ENCODE assay signal across 8 cellular contexts in the genomic region with DNA sequence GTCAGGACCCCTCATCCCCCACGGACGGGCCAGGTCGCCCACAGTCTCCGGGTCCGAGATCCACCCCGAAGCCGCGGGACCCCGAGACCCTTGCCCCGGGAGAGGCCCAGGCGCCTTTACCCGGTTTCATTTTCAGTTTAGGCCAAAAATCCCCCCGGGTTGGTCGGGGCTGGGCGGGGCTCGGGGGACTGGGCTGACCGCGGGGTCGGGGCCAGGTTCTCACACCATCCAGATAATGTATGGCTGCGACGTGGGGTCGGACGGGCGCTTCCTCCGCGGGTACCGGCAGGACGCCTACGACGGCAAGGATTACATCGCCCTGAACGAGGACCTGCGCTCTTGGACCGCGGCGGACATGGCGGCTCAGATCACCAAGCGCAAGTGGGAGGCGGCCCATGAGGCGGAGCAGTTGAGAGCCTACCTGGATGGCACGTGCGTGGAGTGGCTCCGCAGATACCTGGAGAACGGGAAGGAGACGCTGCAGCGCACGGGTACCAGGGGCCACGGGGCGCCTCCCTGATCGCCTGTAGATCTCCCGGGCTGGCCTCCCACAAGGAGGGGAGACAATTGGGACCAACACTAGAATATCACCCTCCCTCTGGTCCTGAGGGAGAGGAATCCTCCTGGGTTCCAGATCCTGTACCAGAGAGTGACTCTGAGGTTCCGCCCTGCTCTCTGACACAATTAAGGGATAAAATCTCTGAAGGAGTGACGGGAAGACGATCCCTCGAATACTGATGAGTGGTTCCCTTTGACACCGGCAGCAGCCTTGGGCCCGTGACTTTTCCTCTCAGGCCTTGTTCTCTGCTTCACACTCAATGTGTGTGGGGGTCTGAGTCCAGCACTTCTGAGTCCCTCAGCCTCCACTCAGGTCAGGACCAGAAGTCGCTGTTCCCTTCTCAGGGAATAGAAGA. TPM values are rescaled to one million over a fixed set of nuclear protein-coding genes. Genes with fewer than 3 reads are reported as not detected.
A peak's percentile ranks its signal among the peaks of the same experiment; 100 is the strongest.
DNase-seq lines count a peak whose midpoint lies in the region; ATAC-seq, FAIRE-seq and TF ChIP-seq lines count a peak whose summit lies in the region.

No MANE protein-coding gene starts in this region.

- FAIRE-seq in bronchial epithelial cell (lab: Jason Lieb, UNC), result no peak

- H3K9ac ChIP-seq in MM.1S (ENCODE audit: low read length), result peak overlapping the region; percentile 74; the same call in 1 of the 2 replicates

- DNase-seq in MM.1S (no peak), bronchial epithelial cell (ENCODE audit: low read depth) (peak; percentile 10), memory B cell (ENCODE audit: low spot score in 2 of 2) (peak in 1 of 2 donors; percentile 41), thyroid gland (no peak), SW480 (ENCODE audit: low spot score) (no peak), NCI-H226 (no peak)

- ATAC-seq in GM19023 (IDR thresholded peaks at IDR 0.05; ENCODE audit: unreplicated experiment) (peak; percentile 18), memory B cell (ENCODE audit: low read depth) (peak; percentile 3), GM19395 (IDR thresholded peaks at IDR 0.05; ENCODE audit: unreplicated experiment) (no peak)

- H3K4me3 ChIP-seq in MM.1S (ENCODE audit: low read length) (peak overlapping the region; percentile 72), bronchial epithelial cell (ENCODE audit: low read depth, low read length) (peak overlapping the region; percentile 90), thyroid gland (replicated peaks in 1 of 3) (peak overlapping the region in 1 of 3 donors; percentile 71)

- H4K20me1 ChIP-seq in MM.1S (ENCODE audit: insufficient read depth, low read length), result no peaks in the 10 kb centered on the region

- H3K4me2 ChIP-seq in MM.1S (ENCODE audit: low read depth, low read length), result peak overlapping the region; percentile 63

- peaks cover 20% of the 10 kb centered on the region for H3K79me2 ChIP-seq in MM.1S (ENCODE audit: low read length)

- 31 to 48% methylated on average over 14 to 29 of the region's 58 CpGs for WGBS in thyroid gland, 2 donors

- peak overlapping the region; percentile 100 for H3K27ac Mint-ChIP-seq in memory B cell

- no peak overlapping the region for H2AFZ ChIP-seq in MM.1S (ENCODE audit: low read length)

- peaks cover 50% of the 10 kb centered on the region for H3K4me1 Mint-ChIP-seq in memory B cell

- intact Hi-C loops in thyroid gland (cut with DNase I), result no loop called here

- no peaks in the 10 kb centered on the region for H3K36me3 ChIP-seq in MM.1S (replicated peaks; ENCODE audit: insufficient read depth, low read length)
- peaks cover 10% of the 10 kb centered on the region for H3K36me3 ChIP-seq in bronchial epithelial cell (ENCODE audit: control insufficient read depth, insufficient read depth, low read length)
- H3K36me3 ChIP-seq in thyroid gland, result no peaks in the 10 kb centered on the region

- H3K27ac ChIP-seq in MM.1S (ENCODE audit: low read length) (no peak overlapping the region; the same call in 1 of the 2 replicates), thyroid gland (peak overlapping the region in 2 of 3 donors; percentile 84 to 87)

- H3K9me3 Mint-ChIP-seq in memory B cell, result no peaks in the 10 kb centered on the region

- peak overlapping the region; percentile 95 for H3K4me3 Mint-ChIP-seq in memory B cell

- peaks cover 7% of the 10 kb centered on the region; the same call in 1 of the 2 replicates for H3F3A ChIP-seq in MM.1S (ENCODE audit: insufficient read depth, low read length)

- no peaks in the 10 kb centered on the region for H3K27me3 Mint-ChIP-seq in memory B cell

- H3K9me3 ChIP-seq in MM.1S (replicated peaks; ENCODE audit: insufficient read depth, low read length) (no peaks in the 10 kb centered on the region), thyroid gland (no peaks in the 10 kb centered on the region)

- TF ChIP-seq POLR2A in thyroid gland (IDR thresholded peaks at IDR 0.05), result no peak

- TF ChIP-seq CTCF in MM.1S (IDR thresholded peaks at IDR 0.05; ENCODE audit: low read length) (no peak), bronchial epithelial cell (IDR thresholded peaks at IDR 0.05; ENCODE audit: insufficient read depth, low read length, severe bottlenecking) (no peak), thyroid gland (IDR thresholded peaks at IDR 0.05) (no peak)

- H3K27me3 ChIP-seq in MM.1S (replicated peaks; ENCODE audit: insufficient read depth, low read length) (no peaks in the 10 kb centered on the region), bronchial epithelial cell (ENCODE audit: control insufficient read depth, insufficient read depth, low read length) (no peaks in the 10 kb centered on the region), thyroid gland (no peaks in the 10 kb centered on the region)

- H3K4me1 ChIP-seq in MM.1S (ENCODE audit: low read length) (no peaks in the 10 kb centered on the region), thyroid gland (peaks cover 0 to 9% of the 10 kb centered on the region in 2 donors)

- peaks cover 45% of the 10 kb centered on the region for H3K36me3 Mint-ChIP-seq in memory B cell

- no peaks in the 10 kb centered on the region for H3K9me2 ChIP-seq in MM.1S (replicated peaks; ENCODE audit: insufficient read depth, low read length)

RNA-seq across cellular contexts. Expression of a gene that starts 1.0 kb away (rescaled TPM):
- total RNA-seq in bronchial epithelial cell (268 and 707 TPM in 2 replicates), thyroid gland (100 to 1,000 TPM; 398 to 842 (median 578) TPM)
